10 cellular contexts compared by ENCODE assay signal in the genomic region with DNA sequence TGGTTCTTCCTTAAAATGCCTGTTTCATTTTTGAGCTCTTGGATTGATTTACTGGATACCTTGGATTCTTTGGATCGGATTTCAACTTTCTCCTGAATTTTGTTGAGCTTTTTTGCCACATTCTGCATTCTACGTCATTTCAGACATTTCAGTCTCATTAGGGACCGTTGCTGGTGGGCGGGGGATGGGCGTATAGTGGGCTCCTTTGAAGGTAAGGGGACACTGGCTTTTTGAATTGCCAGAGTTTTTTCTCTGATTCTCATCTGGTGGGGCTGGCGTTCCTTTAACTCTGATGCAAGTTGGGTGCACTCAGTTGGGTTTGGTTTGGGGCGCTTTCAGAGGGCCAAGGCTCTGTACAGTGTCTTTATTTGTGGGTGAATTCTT.
A peak's percentile ranks its signal among the peaks of the same experiment; 100 is the strongest.
DNase-seq lines count a peak whose midpoint lies in the region; ATAC-seq and TF ChIP-seq lines count a peak whose summit lies in the region.
"Had no signal": no experiment of that assay in that cellular context is flagged by ENCODE, and none has a peak within 500 bp of the region (broad histone marks: within the 10 kb centered on the region; RNA-seq: fewer than 3 reads in every experiment).

No MANE protein-coding gene starts in this region.

- intact Hi-C loops in CD4-positive, alpha-beta memory T cell (cut with micrococcal nuclease): no loop called here
- intact Hi-C loops in vagina (cut with DNase I): no loop called here

- H2AFZ ChIP-seq in SK-N-SH (ENCODE audit: low read depth): no peak overlapping the region

- POLR2A ChIA-PET in CD4-positive, alpha-beta memory T cell (lab: Charles Lee; ENCODE audit: partially characterized antibody): no interaction called here
- POLR2A ChIA-PET in SK-N-SH (lab: Yijun Ruan, JAX): no interaction called here

- H3K27ac ChIP-seq in CD4-positive, alpha-beta memory T cell (ENCODE audit: low read depth, low read length): no peak overlapping the region
- no peak overlapping the region for H3K27ac ChIP-seq in coronary artery
- H3K27ac ChIP-seq in vagina: no peak overlapping the region
- H3K27ac ChIP-seq in SK-N-SH (ENCODE audit: low read depth in 2 of 2, low read length in 1 of 2): no peak overlapping the region
- H3K27ac ChIP-seq: left lung, upper lobe of right lung had no signal

- H3K79me2 ChIP-seq in SK-N-SH (ENCODE audit: insufficient read depth): no peaks in the 10 kb centered on the region

- H3K4me1 Mint-ChIP-seq in CD4-positive, alpha-beta memory T cell: peaks cover 3 to 8% (median 5%) of the 10 kb centered on the region in 4 donors
- H3K4me1 Mint-ChIP-seq in endothelial cell (ENCODE audit: unreplicated experiment): peaks cover 7% of the 10 kb centered on the region

- no peak for TF ChIP-seq CTCF in endothelial cell (IDR thresholded peaks at IDR 0.05; ENCODE audit: unreplicated experiment)
- no peak for TF ChIP-seq CTCF in coronary artery (IDR thresholded peaks at IDR 0.05)
- TF ChIP-seq CTCF in vagina (IDR thresholded peaks at IDR 0.05): no peak
- no peak for TF ChIP-seq CTCF in SK-N-SH (IDR thresholded peaks at IDR 0.05)

- peaks cover 9% of the 10 kb centered on the region for H3K4me1 ChIP-seq in CD4-positive, alpha-beta memory T cell (ENCODE audit: insufficient read depth, low read length)
- H3K4me1 ChIP-seq in vagina: no peaks in the 10 kb centered on the region
- H3K4me1 ChIP-seq in SK-N-SH (ENCODE audit: control insufficient read depth in 1 of 2, insufficient read depth in 2 of 2, low read depth in 1 of 2, low read length in 1 of 2): peaks cover 0 to 9% of the 10 kb centered on the region in 2 experiments; a peak in 3 of 4 replicates
- H3K4me1 ChIP-seq: left lung, upper lobe of right lung had no signal

- H3K9me2 ChIP-seq in SK-N-SH: no peaks in the 10 kb centered on the region

- DNase-seq in CD4-positive, alpha-beta memory T cell: no peak
- peak; percentile 36 for DNase-seq in endothelial cell (ENCODE audit: low spot score)
- DNase-seq in SIG-M5 treated with dmso at 0.1 percent for 504 hours (lab: John Stamatoyannopoulos, UW; ENCODE audit: unreplicated experiment): no peak
- no peak for DNase-seq in coronary artery (ENCODE audit: low spot score)
- no peak for DNase-seq in vagina (ENCODE audit: extremely low spot score in 2 of 2)
- DNase-seq in SK-N-SH: no peak
- DNase-seq: left lung, upper lobe of right lung had no signal

- H3K27ac Mint-ChIP-seq in CD4-positive, alpha-beta memory T cell: peak overlapping the region in 2 of 7 donors; percentile 4 to 6
- no peak overlapping the region for H3K27ac Mint-ChIP-seq in endothelial cell (ENCODE audit: unreplicated experiment)

- 69% methylated on average over 7 of the region's 7 CpGs for WGBS in SK-N-SH (ENCODE audit: low lambda C conversion rate)

- no peak overlapping the region for H3K9ac ChIP-seq in SK-N-SH

- no peaks in the 10 kb centered on the region for H3K36me3 ChIP-seq in CD4-positive, alpha-beta memory T cell (ENCODE audit: insufficient read depth, low read length)
- H3K36me3 ChIP-seq in vagina: peaks cover 0 to 19% of the 10 kb centered on the region in 2 donors
- H3K36me3 ChIP-seq in SK-N-SH (replicated peaks in 1 of 2; ENCODE audit: control insufficient read depth in 1 of 2, insufficient read depth in 2 of 2, low read length in 1 of 2): peaks cover 15 to 32% of the 10 kb centered on the region in 2 experiments
- H3K36me3 ChIP-seq: left lung, upper lobe of right lung had no signal

- peak; percentile 6 for ATAC-seq in GM19455 (IDR thresholded peaks at IDR 0.05; ENCODE audit: unreplicated experiment)
- ATAC-seq in HG03460 (IDR thresholded peaks at IDR 0.05; ENCODE audit: unreplicated experiment): peak; percentile 11

- CTCF ChIA-PET in CD4-positive, alpha-beta memory T cell (lab: Charles Lee; ENCODE audit: partially characterized antibody): interaction anchor here (0.9 to 1.0 kb wide), 2 partner anchors 12 to 275 kb away, joined by 3 to 5 read pairs; no protein-coding TSS in a partner anchor
- CTCF ChIA-PET in SK-N-SH (lab: Yijun Ruan, JAX): interaction anchor here (0.7 to 1.7 kb wide), 5 partner anchors 68 to 269 kb away, joined by 3 to 8 read pairs (median 4); no protein-coding TSS in a partner anchor

- no peaks in the 10 kb centered on the region for H3K27me3 Mint-ChIP-seq in CD4-positive, alpha-beta memory T cell
- H3K27me3 Mint-ChIP-seq in endothelial cell (ENCODE audit: unreplicated experiment): no peaks in the 10 kb centered on the region

- no peaks in the 10 kb centered on the region for H4K20me1 ChIP-seq in SK-N-SH (ENCODE audit: insufficient read depth)

- TF ChIP-seq EP300 in SK-N-SH (IDR thresholded peaks at IDR 0.05; ENCODE audit: borderline replicate concordance in 1 of 2, low read depth in 1 of 2, low read length in 1 of 2): no peak

- H3K27me3 ChIP-seq in CD4-positive, alpha-beta memory T cell (ENCODE audit: insufficient read depth, low read length): no peaks in the 10 kb centered on the region
- H3K27me3 ChIP-seq in vagina (no peaks in the 10 kb centered on the region), SK-N-SH (ENCODE audit: insufficient read depth) (no peaks in the 10 kb centered on the region)
- H3K27me3 ChIP-seq: left lung, upper lobe of right lung had no signal

- no peak overlapping the region for H3K4me2 ChIP-seq in SK-N-SH

- TF ChIP-seq POLR2A in vagina (IDR thresholded peaks at IDR 0.05): no peak

- no peak overlapping the region for H3K4me3 ChIP-seq in CD4-positive, alpha-beta memory T cell (ENCODE audit: low read length in 2 of 2)
- H3K4me3 ChIP-seq in coronary artery (no peak overlapping the region), vagina (no peak overlapping the region), SK-N-SH (ENCODE audit: low read depth in 2 of 2, low read length in 1 of 2) (no peak overlapping the region)
- H3K4me3 ChIP-seq: left lung, upper lobe of right lung had no signal

- peak overlapping the region in 5 of 8 donors; percentile 22 to 60 (median 42) for H3K4me3 Mint-ChIP-seq in CD4-positive, alpha-beta memory T cell
- H3K4me3 Mint-ChIP-seq in endothelial cell (ENCODE audit: unreplicated experiment): no peak overlapping the region

- peaks cover 0 to 4% of the 10 kb centered on the region in 2 donors for H3K36me3 Mint-ChIP-seq in CD4-positive, alpha-beta memory T cell
- no peaks in the 10 kb centered on the region for H3K36me3 Mint-ChIP-seq in endothelial cell (ENCODE audit: low read depth, unreplicated experiment)

- H3F3A ChIP-seq in SK-N-SH (replicated peaks; ENCODE audit: insufficient read depth): peaks cover 10% of the 10 kb centered on the region

- no peaks in the 10 kb centered on the region for H3K9me3 Mint-ChIP-seq in CD4-positive, alpha-beta memory T cell
- no peaks in the 10 kb centered on the region for H3K9me3 Mint-ChIP-seq in endothelial cell (ENCODE audit: unreplicated experiment)

- TF ChIP-seq RAD21 in SK-N-SH (IDR thresholded peaks at IDR 0.05; ENCODE audit: low read length): no peak

- H3K9me3 ChIP-seq in CD4-positive, alpha-beta memory T cell (ENCODE audit: control insufficient read depth in 1 of 2, low read length in 2 of 2): no peaks in the 10 kb centered on the region
- H3K9me3 ChIP-seq in vagina (no peaks in the 10 kb centered on the region), SK-N-SH (no peaks in the 10 kb centered on the region)
- H3K9me3 ChIP-seq: left lung, upper lobe of right lung had no signal

TF ChIP-seq in SK-N-SH, 30 proteins besides CTCF, POLR2A, EP300 and RAD21:
- TF ChIP-seq SIN3A (IDR thresholded peaks at IDR 0.05; ENCODE audit: borderline replicate concordance, low read depth, low read length) (no peak), TCF12 (IDR thresholded peaks at IDR 0.05) (no peak), FOXM1 (IDR thresholded peaks at IDR 0.05; ENCODE audit: low read depth) (no peak), GATA2 (CRISPR knock-in tag; IDR thresholded peaks at IDR 0.05) (no peak), RCOR1 (IDR thresholded peaks at IDR 0.05; ENCODE audit: low read length) (no peak)
- TF ChIP-seq, protein P1, sequence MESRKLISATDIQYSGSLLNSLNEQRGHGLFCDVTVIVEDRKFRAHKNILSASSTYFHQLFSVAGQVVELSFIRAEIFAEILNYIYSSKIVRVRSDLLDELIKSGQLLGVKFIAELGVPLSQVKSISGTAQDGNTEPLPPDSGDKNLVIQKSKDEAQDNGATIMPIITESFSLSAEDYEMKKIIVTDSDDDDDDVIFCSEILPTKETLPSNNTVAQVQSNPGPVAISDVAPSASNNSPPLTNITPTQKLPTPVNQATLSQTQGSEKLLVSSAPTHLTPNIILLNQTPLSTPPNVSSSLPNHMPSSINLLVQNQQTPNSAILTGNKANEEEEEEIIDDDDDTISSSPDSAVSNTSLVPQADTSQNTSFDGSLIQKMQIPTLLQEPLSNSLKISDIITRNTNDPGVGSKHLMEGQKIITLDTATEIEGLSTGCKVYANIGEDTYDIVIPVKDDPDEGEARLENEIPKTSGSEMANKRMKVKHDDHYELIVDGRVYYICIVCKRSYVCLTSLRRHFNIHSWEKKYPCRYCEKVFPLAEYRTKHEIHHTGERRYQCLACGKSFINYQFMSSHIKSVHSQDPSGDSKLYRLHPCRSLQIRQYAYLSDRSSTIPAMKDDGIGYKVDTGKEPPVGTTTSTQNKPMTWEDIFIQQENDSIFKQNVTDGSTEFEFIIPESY (IDR thresholded peaks at IDR 0.05; ENCODE audit: borderline replicate concordance, low read depth): no peak
- TF ChIP-seq, protein P2, sequence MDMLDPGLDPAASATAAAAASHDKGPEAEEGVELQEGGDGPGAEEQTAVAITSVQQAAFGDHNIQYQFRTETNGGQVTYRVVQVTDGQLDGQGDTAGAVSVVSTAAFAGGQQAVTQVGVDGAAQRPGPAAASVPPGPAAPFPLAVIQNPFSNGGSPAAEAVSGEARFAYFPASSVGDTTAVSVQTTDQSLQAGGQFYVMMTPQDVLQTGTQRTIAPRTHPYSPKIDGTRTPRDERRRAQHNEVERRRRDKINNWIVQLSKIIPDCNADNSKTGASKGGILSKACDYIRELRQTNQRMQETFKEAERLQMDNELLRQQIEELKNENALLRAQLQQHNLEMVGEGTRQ (IDR thresholded peaks at IDR 0.05; ENCODE audit: borderline replicate concordance, low read depth, low read length): no peak
